3 cellular contexts compared by ENCODE assay signal in genomic region chr3:127374626-127375010, GRCh38.
"Had no signal": no experiment of that assay in that cellular context is flagged by ENCODE, and none has a peak within 500 bp of the region (broad histone marks: within the 10 kb centered on the region; RNA-seq: fewer than 3 reads in every experiment).

No MANE protein-coding gene starts in this region.

- H3K4me3 ChIP-seq: GM23338 had no signal

- DNase-seq: HCEC 1CT, IMR-90 had no signal
